In the genomic region with DNA sequence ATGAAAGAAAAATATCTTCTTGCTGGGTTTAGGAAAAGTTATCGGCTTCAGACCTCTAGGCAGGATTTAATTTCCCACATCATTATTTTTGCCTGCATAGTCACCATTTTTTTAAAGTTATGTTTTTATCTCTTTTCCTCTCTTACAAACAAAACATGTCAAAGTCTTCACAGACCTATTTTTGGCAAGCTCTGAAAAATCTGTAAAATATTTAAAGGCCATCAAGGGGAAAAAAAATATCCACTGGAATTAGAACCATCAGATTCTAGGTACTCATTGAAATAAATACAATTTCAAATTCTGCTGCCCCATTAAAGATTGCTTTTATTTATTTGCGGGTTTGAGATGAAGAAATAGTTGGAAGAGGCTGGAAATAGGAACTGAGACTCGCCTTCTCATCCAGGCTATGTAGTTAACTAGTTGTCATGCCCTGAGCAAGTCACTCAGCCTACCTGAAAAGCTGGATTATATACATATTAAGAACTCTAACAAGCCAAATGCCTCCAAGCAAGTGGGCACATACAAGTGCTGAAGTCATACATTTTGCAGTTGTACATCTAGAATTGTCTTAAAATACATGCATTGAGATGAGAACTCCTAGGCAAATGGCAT, we compare ENCODE assay signal across 19 cellular contexts.
A peak's percentile ranks its signal among the peaks of the same experiment; 100 is the strongest.
DNase-seq lines count a peak whose midpoint lies in the region; ATAC-seq and TF ChIP-seq lines count a peak whose summit lies in the region.
"Had no signal": no experiment of that assay in that cellular context is flagged by ENCODE, and none has a peak within 500 bp of the region (broad histone marks: within the 10 kb centered on the region; RNA-seq: fewer than 3 reads in every experiment).

No MANE protein-coding gene starts in this region.

- peak overlapping the region; percentile 30 for H3K4me3 Mint-ChIP-seq in osteocyte (ENCODE audit: unreplicated experiment)
- no peak overlapping the region for H3K4me3 Mint-ChIP-seq in activated T-helper 17 cell treated with anti-CD3 and anti-CD28 coated beads, Interleukin-2, amount 50 U/mL, for 72 hours
- no peak overlapping the region for H3K4me3 Mint-ChIP-seq in endodermal cell
- H3K4me3 Mint-ChIP-seq: CD8-positive, alpha-beta memory T cell had no signal

- WGBS in endodermal cell (ENCODE audit: insufficient coverage in 1 of 2, insufficient read length in 1 of 2), 2 experiments: 80 to 88% methylated on average over 1 to 3 of the region's 3 CpGs

- H3K9me3 ChIP-seq in left ventricle myocardium inferior (replicated peaks): no peaks in the 10 kb centered on the region
- no peaks in the 10 kb centered on the region for H3K9me3 ChIP-seq in PC-9 (ENCODE audit: insufficient read depth, low read depth)
- no peaks in the 10 kb centered on the region for H3K9me3 ChIP-seq in endodermal cell (ENCODE audit: control insufficient read depth, low read length)

- POLR2A ChIA-PET in PC-9 (lab: Charles Lee; ENCODE audit: unreplicated experiment): no interaction called here

- no peaks in the 10 kb centered on the region for H3K36me3 Mint-ChIP-seq in osteocyte (ENCODE audit: unreplicated experiment)
- H3K36me3 Mint-ChIP-seq in activated T-helper 17 cell treated with anti-CD3 and anti-CD28 coated beads, Interleukin-2, amount 50 U/mL, for 72 hours (ENCODE audit: low read depth): no peaks in the 10 kb centered on the region
- no peaks in the 10 kb centered on the region for H3K36me3 Mint-ChIP-seq in endodermal cell (ENCODE audit: low read depth)

- peak overlapping the region; percentile 79 for H3K27ac ChIP-seq in left ventricle myocardium inferior (replicated peaks)
- H3K27ac ChIP-seq in PC-9: no peak overlapping the region
- H3K27ac ChIP-seq in endodermal cell (ENCODE audit: low read depth, low read length): no peak overlapping the region

- peaks cover 54% of the 10 kb centered on the region for H3K4me1 Mint-ChIP-seq in osteocyte (ENCODE audit: unreplicated experiment)
- H3K4me1 Mint-ChIP-seq in activated T-helper 17 cell treated with anti-CD3 and anti-CD28 coated beads, Interleukin-2, amount 50 U/mL, for 72 hours: no peaks in the 10 kb centered on the region
- peaks cover 11% of the 10 kb centered on the region for H3K4me1 Mint-ChIP-seq in endodermal cell
- H3K4me1 Mint-ChIP-seq: CD8-positive, alpha-beta memory T cell had no signal

- H3K27me3 ChIP-seq in left ventricle myocardium inferior (ENCODE audit: low read depth) (no peaks in the 10 kb centered on the region), PC-9 (ENCODE audit: insufficient read depth, low read depth) (no peaks in the 10 kb centered on the region), endodermal cell (ENCODE audit: control insufficient read depth, insufficient read depth, low read length, poor library complexity, severe bottlenecking) (no peaks in the 10 kb centered on the region)

- CTCF ChIA-PET in PC-9 (lab: Charles Lee): no interaction called here

- no peak overlapping the region for H3K9ac ChIP-seq in endodermal cell (ENCODE audit: extremely low read depth, low read length, poor library complexity, severe bottlenecking)

- no TSS peak for BruUV-seq in PC-9 (replicated peaks; lab: Mats Ljungman, UMichigan)

- H3K4me1 ChIP-seq in left ventricle myocardium inferior (peaks cover 58% of the 10 kb centered on the region), PC-9 (replicated peaks; ENCODE audit: insufficient read depth) (no peaks in the 10 kb centered on the region), endodermal cell (ENCODE audit: control insufficient read depth, insufficient read depth, low read length) (peaks cover 2% of the 10 kb centered on the region)

- H3K9me3 Mint-ChIP-seq in osteocyte (ENCODE audit: unreplicated experiment) (no peaks in the 10 kb centered on the region), endodermal cell (no peaks in the 10 kb centered on the region)
- no peaks in the 10 kb centered on the region for H3K9me3 Mint-ChIP-seq in activated T-helper 17 cell treated with anti-CD3 and anti-CD28 coated beads, Interleukin-2, amount 50 U/mL, for 72 hours

- H3F3A ChIP-seq in PC-9 (ENCODE audit: insufficient read depth, low read depth): no peaks in the 10 kb centered on the region

- H2AFZ ChIP-seq in PC-9: no peak overlapping the region

- no peaks in the 10 kb centered on the region for H4K20me1 ChIP-seq in PC-9 (ENCODE audit: insufficient read depth)

- intact Hi-C loops in left ventricle myocardium inferior (cut with micrococcal nuclease) (no loop called here), left ventricle myocardium superior (cut with micrococcal nuclease) (loop anchor here (10.0 kb wide), 1 partner anchor 56 kb away; no protein-coding TSS in a partner anchor), PC-9 (cut with micrococcal nuclease; ENCODE audit: unreplicated experiment) (no loop called here)

- H3K9me2 ChIP-seq in PC-9 (ENCODE audit: insufficient read depth): no peaks in the 10 kb centered on the region

- no peak for ATAC-seq in left ventricle myocardium superior
- ATAC-seq in activated T-helper 17 cell treated with anti-CD3 and anti-CD28 coated beads, Interleukin-2, amount 50 U/mL, for 72 hours (replicated peaks): no peak
- ATAC-seq: left lobe of liver had no signal

- H3K79me2 ChIP-seq in PC-9 (ENCODE audit: low read depth): no peaks in the 10 kb centered on the region

- no peak overlapping the region for H3K4me2 ChIP-seq in PC-9

- H3K36me3 ChIP-seq in left ventricle myocardium inferior (no peaks in the 10 kb centered on the region), PC-9 (ENCODE audit: low read depth) (no peaks in the 10 kb centered on the region), endodermal cell (ENCODE audit: control insufficient read depth, insufficient read depth, low read length) (no peaks in the 10 kb centered on the region)

- H3K27ac Mint-ChIP-seq in osteocyte (ENCODE audit: unreplicated experiment) (peak overlapping the region; percentile 78), endodermal cell (no peak overlapping the region)
- no peak overlapping the region for H3K27ac Mint-ChIP-seq in activated T-helper 17 cell treated with anti-CD3 and anti-CD28 coated beads, Interleukin-2, amount 50 U/mL, for 72 hours
- H3K27ac Mint-ChIP-seq: CD8-positive, alpha-beta memory T cell had no signal

- no peak for TF ChIP-seq CTCF in left ventricle myocardium inferior (IDR thresholded peaks at IDR 0.05; ENCODE audit: borderline replicate concordance)
- TF ChIP-seq CTCF in epithelial cell of esophagus (IDR thresholded peaks at IDR 0.05; ENCODE audit: insufficient read depth, low read depth, low read length, missing control alignments): no peak
- TF ChIP-seq CTCF in osteocyte (IDR thresholded peaks at IDR 0.05): no peak
- no peak for TF ChIP-seq CTCF in PC-9 (conservative IDR thresholded peaks at IDR 0.05)
- TF ChIP-seq CTCF in endodermal cell (conservative IDR thresholded peaks at IDR 0.05): no peak

- no peak for DNase-seq in left ventricle myocardium inferior
- no peak for DNase-seq in left ventricle myocardium superior
- peak; percentile 11 for DNase-seq in epithelial cell of esophagus (ENCODE audit: low read depth)
- DNase-seq in osteocyte (ENCODE audit: extremely low spot score, unreplicated experiment): no peak
- DNase-seq in iPS-NIHi7 (ENCODE audit: extremely low spot score): no peak
- no peak for DNase-seq in PC-9
- DNase-seq in endodermal cell: no peak
- DNase-seq: ACHN; activated CD4-positive, alpha-beta T cell treated with anti-CD3 and anti-CD28 coated beads for 1 hour; activated naive CD4-positive, alpha-beta T cell; CD8-positive, alpha-beta memory T cell; foreskin melanocyte; NCI-H1436 treated with DMSO at 0.1 percent for 48 hours; NCI-H2227 treated with DMSO at 0.1 percent for 48 hours; SIG-M5; stimulated activated naive CD4-positive, alpha-beta T cell treated with Interleukin-2 at 50 U/mL for 16 hours; T-helper 2 cell had no signal

- H3K4me3 ChIP-seq in left ventricle myocardium inferior: no peak overlapping the region
- no peak overlapping the region for H3K4me3 ChIP-seq in epithelial cell of esophagus (ENCODE audit: low read length)
- no peak overlapping the region for H3K4me3 ChIP-seq in PC-9
- H3K4me3 ChIP-seq in endodermal cell (ENCODE audit: low read length): no peak overlapping the region

- H3K27me3 Mint-ChIP-seq in osteocyte (ENCODE audit: unreplicated experiment) (no peaks in the 10 kb centered on the region), endodermal cell (ENCODE audit: insufficient read depth) (peaks cover 16% of the 10 kb centered on the region)
- peaks cover 28% of the 10 kb centered on the region for H3K27me3 Mint-ChIP-seq in activated T-helper 17 cell treated with anti-CD3 and anti-CD28 coated beads, Interleukin-2, amount 50 U/mL, for 72 hours
